25 cellular contexts compared by ENCODE assay signal in genomic region chr15:93417156-93418077, GRCh38.
"Had no signal": no experiment of that assay in that cellular context is flagged by ENCODE, and none has a peak within 500 bp of the region (broad histone marks: within the 10 kb centered on the region; RNA-seq: fewer than 3 reads in every experiment).

No MANE protein-coding gene starts in this region.

- H3K27me3 ChIP-seq: body of pancreas, colonic mucosa, spleen, suprapubic skin, tibial nerve had no signal

- H3K9me3 ChIP-seq: body of pancreas, colonic mucosa, mucosa of descending colon, spleen, suprapubic skin, tibial nerve had no signal

- H3K36me3 ChIP-seq: colonic mucosa, spleen, suprapubic skin, tibial nerve had no signal

- H3K4me3 ChIP-seq: body of pancreas, colonic mucosa, lung, mucosa of descending colon, spleen, suprapubic skin, tibial nerve had no signal

- DNase-seq: activated CD4-positive, alpha-beta T cell treated with anti-CD3 and anti-CD28 coated beads, Interleukin-2, amount 50 U/mL, for 1 hour; activated CD8-positive, alpha-beta memory T cell treated with anti-CD3 and anti-CD28 coated beads, Interleukin-2, amount 10 ng/mL, durations not matched to agents 7 days and 5 days; activated CD8-positive, alpha-beta T cell treated with anti-CD3 and anti-CD28 coated beads for 36 hours; activated naive CD4-positive, alpha-beta T cell treated with Interleukin-2 at 50 U/mL for 16 hours; activated T-cell treated with anti-CD3 and anti-CD28 coated beads for 4 hours; activated T-cell treated with anti-CD3 and anti-CD28 coated beads, Interleukin-2, amount 50 U/mL, for 72 hours; aorta; cerebellar nuclear complex; colonic mucosa; effector CD8-positive, alpha-beta T cell; glutamatergic neuron; hippocampal formation; immature natural killer cell; kidney; mucosa of descending colon; retina; spleen; stimulated activated naive CD4-positive, alpha-beta T cell; T-helper 2 cell had no signal

- H3K4me1 ChIP-seq: body of pancreas, colonic mucosa, spleen, suprapubic skin had no signal

- H3K27ac ChIP-seq: body of pancreas, colonic mucosa, spleen, suprapubic skin, tibial nerve had no signal

- ATAC-seq: activated CD8-positive, alpha-beta memory T cell treated with anti-CD3 and anti-CD28 coated beads, Interleukin-2, amount 10 ng/mL, durations not matched to agents 7 days and 5 days; activated CD8-positive, alpha-beta T cell treated with anti-CD3 and anti-CD28 coated beads for 36 hours; activated T-cell treated with anti-CD3 and anti-CD28 coated beads, Interleukin-2, amount 50 U/mL, for 72 hours; body of pancreas; left lobe of liver; mucosa of descending colon; natural killer cell treated with Interleukin-12 subunit alpha and Interleukin-12 subunit beta and Interleukin-15 and Interleukin-18, amount 100 ng/mL, for 72 hours had no signal
